Comparison of ENCODE assay signal across 2 cellular contexts in the genomic region with DNA sequence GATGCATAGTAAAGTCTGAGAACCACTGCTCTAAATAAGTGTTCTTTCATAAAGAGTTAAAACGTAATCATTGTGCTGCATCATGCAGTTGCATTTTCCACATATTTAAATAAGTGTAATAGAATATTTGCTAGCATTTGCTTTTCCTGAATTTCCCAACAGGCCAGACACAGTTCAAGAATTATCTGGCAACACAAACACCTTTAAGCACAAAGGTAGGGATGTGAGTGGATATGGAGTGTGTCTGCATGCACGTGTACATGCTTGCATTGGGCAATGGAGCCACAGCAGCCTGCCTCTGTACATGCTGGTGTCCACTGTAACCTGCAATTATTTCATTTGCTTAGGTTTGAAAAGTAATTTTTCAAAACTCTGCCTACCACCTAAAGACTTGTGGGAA.
A peak's percentile ranks its signal among the peaks of the same experiment; 100 is the strongest.
TF ChIP-seq lines count a peak whose summit lies in the region.

No MANE protein-coding gene starts in this region.

TF ChIP-seq in GM23338, 12 proteins besides CTCF, POLR2A, EP300 and RAD21 (continued from another document):
- TF ChIP-seq, protein P1, sequence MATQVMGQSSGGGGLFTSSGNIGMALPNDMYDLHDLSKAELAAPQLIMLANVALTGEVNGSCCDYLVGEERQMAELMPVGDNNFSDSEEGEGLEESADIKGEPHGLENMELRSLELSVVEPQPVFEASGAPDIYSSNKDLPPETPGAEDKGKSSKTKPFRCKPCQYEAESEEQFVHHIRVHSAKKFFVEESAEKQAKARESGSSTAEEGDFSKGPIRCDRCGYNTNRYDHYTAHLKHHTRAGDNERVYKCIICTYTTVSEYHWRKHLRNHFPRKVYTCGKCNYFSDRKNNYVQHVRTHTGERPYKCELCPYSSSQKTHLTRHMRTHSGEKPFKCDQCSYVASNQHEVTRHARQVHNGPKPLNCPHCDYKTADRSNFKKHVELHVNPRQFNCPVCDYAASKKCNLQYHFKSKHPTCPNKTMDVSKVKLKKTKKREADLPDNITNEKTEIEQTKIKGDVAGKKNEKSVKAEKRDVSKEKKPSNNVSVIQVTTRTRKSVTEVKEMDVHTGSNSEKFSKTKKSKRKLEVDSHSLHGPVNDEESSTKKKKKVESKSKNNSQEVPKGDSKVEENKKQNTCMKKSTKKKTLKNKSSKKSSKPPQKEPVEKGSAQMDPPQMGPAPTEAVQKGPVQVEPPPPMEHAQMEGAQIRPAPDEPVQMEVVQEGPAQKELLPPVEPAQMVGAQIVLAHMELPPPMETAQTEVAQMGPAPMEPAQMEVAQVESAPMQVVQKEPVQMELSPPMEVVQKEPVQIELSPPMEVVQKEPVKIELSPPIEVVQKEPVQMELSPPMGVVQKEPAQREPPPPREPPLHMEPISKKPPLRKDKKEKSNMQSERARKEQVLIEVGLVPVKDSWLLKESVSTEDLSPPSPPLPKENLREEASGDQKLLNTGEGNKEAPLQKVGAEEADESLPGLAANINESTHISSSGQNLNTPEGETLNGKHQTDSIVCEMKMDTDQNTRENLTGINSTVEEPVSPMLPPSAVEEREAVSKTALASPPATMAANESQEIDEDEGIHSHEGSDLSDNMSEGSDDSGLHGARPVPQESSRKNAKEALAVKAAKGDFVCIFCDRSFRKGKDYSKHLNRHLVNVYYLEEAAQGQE (IDR thresholded peaks at IDR 0.05; ENCODE audit: unreplicated experiment): no peak
- TF ChIP-seq NANOG (IDR thresholded peaks at IDR 0.05; ENCODE audit: borderline replicate concordance) (no peak), POLR2AphosphoS5 (IDR thresholded peaks at IDR 0.05; ENCODE audit: low read depth) (no peak), EZH2phosphoT487 (IDR thresholded peaks at IDR 0.05; ENCODE audit: unreplicated experiment) (no peak), ZNF114 (CRISPR knock-in tag; IDR thresholded peaks at IDR 0.05) (no peak), ZNF462 (CRISPR knock-in tag; IDR thresholded peaks at IDR 0.05) (no peak)

TF ChIP-seq in liver, 16 proteins besides CTCF, POLR2A, EP300 and RAD21 (continued from another document):
- TF ChIP-seq, protein P1 (IDR thresholded peaks at IDR 0.05): no peak
- no peak for TF ChIP-seq ATF3 (IDR thresholded peaks at IDR 0.05)
- no peak for TF ChIP-seq EGR1 (IDR thresholded peaks at IDR 0.05; ENCODE audit: low read depth in 2 of 2)
- TF ChIP-seq NR2F2 (IDR thresholded peaks at IDR 0.05): no peak
- TF ChIP-seq HNF4A (conservative IDR thresholded peaks at IDR 0.05): peak; percentile 33 to 44
- peak; percentile 24 for TF ChIP-seq SP1 (IDR thresholded peaks at IDR 0.05)
